ENCODE assay signal across 8 cellular contexts in genomic region chr6:73516712-73517489, GRCh38. TPM values are rescaled to one million over a fixed set of nuclear protein-coding genes. Genes with fewer than 3 reads are reported as not detected.
DNase-seq lines count a peak whose midpoint lies in the region; ATAC-seq and TF ChIP-seq lines count a peak whose summit lies in the region.

No MANE protein-coding gene starts in this region.

- H3K4me3 ChIP-seq in AG04450 (ENCODE audit: low read depth, low read length): peak overlapping the region; percentile 57
- peak overlapping the region in 1 of 3 donors; percentile 7 for H3K4me3 ChIP-seq in liver (ENCODE audit: low read depth in 1 of 3, low read length in 3 of 3)
- H3K4me3 ChIP-seq in Peyer's patch: peak overlapping the region in 2 of 4 donors; percentile 0 to 6

- H3K27ac ChIP-seq in AG04450 (ENCODE audit: low read depth, low read length) (peak overlapping the region; percentile 65), liver (ENCODE audit: low read depth in 1 of 2, low read length in 2 of 2) (peak overlapping the region; percentile 13 to 47), Peyer's patch (peak overlapping the region in 2 of 4 donors; percentile 30 to 57)

- 65% methylated on average over 4 of the region's 4 CpGs for WGBS in liver

- peak overlapping the region; percentile 35 for H3K27ac Mint-ChIP-seq in activated naive CD8-positive, alpha-beta T cell treated with anti-CD3 and anti-CD28 coated beads, Interleukin-2, amount 10 ng/mL, durations not matched to agents 7 days and 5 days

- peak in 1 of 2 donors; percentile 9 for TF ChIP-seq POLR2A in Peyer's patch (IDR thresholded peaks at IDR 0.05)

- peaks cover 3% of the 10 kb centered on the region; the same call in 1 of the 2 replicates for H3K9me3 ChIP-seq in AG04450 (ENCODE audit: control insufficient read depth, insufficient read depth, low read length)
- no peaks in the 10 kb centered on the region for H3K9me3 ChIP-seq in liver (ENCODE audit: control insufficient read depth in 4 of 4, low read length in 3 of 4)
- no peaks in the 10 kb centered on the region for H3K9me3 ChIP-seq in Peyer's patch

- no peaks in the 10 kb centered on the region for H3K9me3 Mint-ChIP-seq in activated naive CD8-positive, alpha-beta T cell treated with anti-CD3 and anti-CD28 coated beads, Interleukin-2, amount 10 ng/mL, durations not matched to agents 7 days and 5 days

- H3K27me3 ChIP-seq in AG04450 (ENCODE audit: control insufficient read depth, insufficient read depth, low read length) (no peaks in the 10 kb centered on the region), liver (ENCODE audit: control insufficient read depth in 4 of 4, insufficient read depth in 4 of 4, low read length in 3 of 4) (no peaks in the 10 kb centered on the region), Peyer's patch (no peaks in the 10 kb centered on the region)

- H3K4me3 Mint-ChIP-seq in activated naive CD8-positive, alpha-beta T cell treated with anti-CD3 and anti-CD28 coated beads, Interleukin-2, amount 10 ng/mL, durations not matched to agents 7 days and 5 days: peak overlapping the region; percentile 69

- H3K27me3 Mint-ChIP-seq in activated naive CD8-positive, alpha-beta T cell treated with anti-CD3 and anti-CD28 coated beads, Interleukin-2, amount 10 ng/mL, durations not matched to agents 7 days and 5 days: no peaks in the 10 kb centered on the region

- CTCF ChIA-PET in AG04450 (lab: Charles Lee) (interaction anchor here (1.2 kb wide), 1 partner anchor 94 kb away, joined by 7 read pairs; no protein-coding TSS in a partner anchor), HEK293T (lab: Yijun Ruan, JAX) (interaction anchor here (1.2 kb wide), 1 partner anchor 95 kb away, joined by 6 read pairs; no protein-coding TSS in a partner anchor)

- TF ChIP-seq CTCF in AG04450 (IDR thresholded peaks at IDR 0.05; ENCODE audit: low read depth, low read length): no peak
- no peak for TF ChIP-seq CTCF in liver (IDR thresholded peaks at IDR 0.05; ENCODE audit: low read depth, low read length, missing input control)
- no peak for TF ChIP-seq CTCF in Peyer's patch (IDR thresholded peaks at IDR 0.05)

- no peak for TF ChIP-seq RAD21 in liver (IDR thresholded peaks at IDR 0.05)

- H3K4me1 ChIP-seq in liver (ENCODE audit: control insufficient read depth in 4 of 4, insufficient read depth in 4 of 4, low read length in 3 of 4) (peaks cover 2 to 30% (median 18%) of the 10 kb centered on the region in 4 donors), Peyer's patch (peaks cover 0 to 32% (median 17%) of the 10 kb centered on the region in 4 donors)

- no peak for ATAC-seq in activated naive CD8-positive, alpha-beta T cell treated with anti-CD3 and anti-CD28 coated beads, Interleukin-2, amount 10 ng/mL, durations not matched to agents 7 days and 5 days (ENCODE audit: low read depth)
- ATAC-seq in GM21576 (IDR thresholded peaks at IDR 0.05; ENCODE audit: unreplicated experiment): no peak

- POLR2A ChIA-PET in AG04450 (lab: Yijun Ruan, JAX): interaction anchor here (0.6 to 4.4 kb wide), 4 partner anchors 63 to 136 kb away, joined by 3 to 36 read pairs (median 4); no protein-coding TSS in a partner anchor
- POLR2A ChIA-PET in HEK293T (lab: Yijun Ruan, JAX): interaction anchor here (0.7 to 2.7 kb wide), 5 partner anchors 32 to 146 kb away, joined by 3 to 12 read pairs (median 4); partner anchors contain the start of gene MTO1
- POLR2A ChIA-PET in activated naive CD8-positive, alpha-beta T cell treated with anti-CD3 and anti-CD28 coated beads, Interleukin-2, amount 10 ng/mL, durations not matched to agents 7 days and 5 days (lab: Charles Lee): interaction anchor here (0.6 to 2.2 kb wide), 7 partner anchors 19 to 136 kb away, joined by 3 to 11 read pairs (median 3); partner anchors contain the start of genes MTO1 and SLC17A5

- peaks cover 49% of the 10 kb centered on the region for H3K36me3 Mint-ChIP-seq in activated naive CD8-positive, alpha-beta T cell treated with anti-CD3 and anti-CD28 coated beads, Interleukin-2, amount 10 ng/mL, durations not matched to agents 7 days and 5 days

- peaks cover 45% of the 10 kb centered on the region for H3K4me1 Mint-ChIP-seq in activated naive CD8-positive, alpha-beta T cell treated with anti-CD3 and anti-CD28 coated beads, Interleukin-2, amount 10 ng/mL, durations not matched to agents 7 days and 5 days

- no peak overlapping the region for H3K9ac ChIP-seq in liver (ENCODE audit: low read depth in 1 of 2, low read length in 2 of 2)

- no peak for DNase-seq in AG04450 (ENCODE audit: low read depth, low spot score)
- no peak for DNase-seq in HEK293T (ENCODE audit: extremely low spot score)
- no peak for DNase-seq in activated naive CD8-positive, alpha-beta T cell treated with anti-CD3 and anti-CD28 coated beads, Interleukin-2, amount 10 ng/mL, durations not matched to agents 7 days and 5 days
- DNase-seq in cortex of kidney (lab: John Stamatoyannopoulos, UW): no peak
- no peak for DNase-seq in effector CD8-positive, alpha-beta T cell (lab: John Stamatoyannopoulos, UW)
- no peak for DNase-seq in Peyer's patch

- H3K36me3 ChIP-seq in liver (ENCODE audit: control insufficient read depth in 4 of 4, insufficient read depth in 3 of 4, low read depth in 1 of 4, low read length in 3 of 4): peaks cover 8 to 41% (median 33%) of the 10 kb centered on the region in 4 donors
- H3K36me3 ChIP-seq in Peyer's patch: peaks cover 0 to 55% (median 0%) of the 10 kb centered on the region in 3 donors

TF ChIP-seq in HEK293T, 16 proteins besides CTCF, POLR2A, EP300 and RAD21:
- TF ChIP-seq LEF1 (IDR thresholded peaks at IDR 0.05; ENCODE audit: borderline replicate concordance) (no peak), PKNOX1 (IDR thresholded peaks at IDR 0.05) (no peak), CTBP1 (IDR thresholded peaks at IDR 0.05; ENCODE audit: borderline replicate concordance) (no peak), L3MBTL2 (conservative IDR thresholded peaks at IDR 0.05) (0 out of 2 replicates have a peak, but pooled peaks have one; percentile 25), NFRKB (IDR thresholded peaks at IDR 0.05) (0 out of 2 replicates have a peak, but pooled peaks have one; percentile 40), FOXA1 (IDR thresholded peaks at IDR 0.05) (no peak), FOXK2 (IDR thresholded peaks at IDR 0.05) (no peak), ELF4 (IDR thresholded peaks at IDR 0.05) (peak; percentile 29; the same call in 1 of the 2 replicates), FOXM1 (IDR thresholded peaks at IDR 0.05; ENCODE audit: borderline replicate concordance) (no peak), SUZ12 (IDR thresholded peaks at IDR 0.05) (no peak), ZNF384 (IDR thresholded peaks at IDR 0.05) (no peak)

TF ChIP-seq in liver, 16 proteins besides CTCF, POLR2A, EP300 and RAD21:
- TF ChIP-seq RXRA (IDR thresholded peaks at IDR 0.05): no peak
- no peak for TF ChIP-seq FOXA1 (IDR thresholded peaks at IDR 0.05)
- no peak for TF ChIP-seq TAF1 (conservative IDR thresholded peaks at IDR 0.05)
TF ChIP-seq in liver: peak in this region for 0.

RNA-seq across cellular contexts. Expression of gene EEF1A1, which starts 3.9 kb away (rescaled TPM):
- polyA plus RNA-seq in AG04450 (2011; rRNA removed) (24,076 and 25,115 TPM in 2 replicates), liver (1,000 to 10,000 TPM; 1,383 to 2,991 TPM)
- 13,404 and 14,510 TPM in 2 replicates for polyA minus RNA-seq in AG04450 (2011; rRNA and poly(A)+ RNA removed)
- total RNA-seq in activated naive CD8-positive, alpha-beta T cell treated with anti-CD3 and anti-CD28 coated beads, Interleukin-2, amount 10 ng/mL, durations not matched to agents 7 days and 5 days: 1,000 to 10,000 TPM; 8,804 to 9,235 TPM
- total RNA-seq in liver (1,000 to 10,000 TPM; 4,078 to 7,379 TPM), Peyer's patch (1,000 to 10,000 TPM; 4,216 to 7,500 (median 5,030) TPM)

RNA-seq across cellular contexts. Expression of gene MTO1, which starts 55.4 kb away (rescaled TPM):
- polyA plus RNA-seq in AG04450 (2011; rRNA removed) (21.1 and 23.1 TPM in 2 replicates), liver (10 to 100 TPM; 12.9 to 18.2 TPM)
- polyA minus RNA-seq in AG04450 (2011; rRNA and poly(A)+ RNA removed): 15.0 and 16.7 TPM in 2 replicates
- 10 to 100 TPM; 65.4 to 70.4 TPM for total RNA-seq in activated naive CD8-positive, alpha-beta T cell treated with anti-CD3 and anti-CD28 coated beads, Interleukin-2, amount 10 ng/mL, durations not matched to agents 7 days and 5 days
- total RNA-seq in liver (10 to 100 TPM; 22.9 to 64.4 TPM), Peyer's patch (100 to 1,000 TPM in 1 of 4 donors, 10 to 100 TPM in 3; 29.2 to 115 (median 43.0) TPM)
